ENCODE assay signal across 22 cellular contexts in genomic region chr15:94259121-94259776, GRCh38. TPM values are rescaled to one million over a fixed set of nuclear protein-coding genes. Genes with fewer than 3 reads are reported as not detected.
DNase-seq lines count a peak whose midpoint lies in the region; ATAC-seq, FAIRE-seq and TF ChIP-seq lines count a peak whose summit lies in the region.
"Had no signal": no experiment of that assay in that cellular context is flagged by ENCODE, and none has a peak within 500 bp of the region (broad histone marks: within the 10 kb centered on the region; RNA-seq: fewer than 3 reads in every experiment).

No MANE protein-coding gene starts in this region.

- in situ Hi-C loops in GM23248 (cut with MboI) (no loop called here), GM12878 (cut with MboI) (no loop called here)

- H3K27me3 ChIP-seq in GM23248 (replicated peaks; ENCODE audit: insufficient read depth) (0 out of 2 replicates have a peak, but pooled peaks cover 4% of the 10 kb centered on the region), GM12878 (replicated peaks in 1 of 2; ENCODE audit: control insufficient read depth in 2 of 2, insufficient read depth in 2 of 2, low read length in 1 of 2) (no peaks in the 10 kb centered on the region)
- H3K27me3 ChIP-seq: ascending aorta, tibial nerve had no signal

- TF ChIP-seq CTCF in GM12878 (IDR thresholded peaks at IDR 0.05 in 2 of 3, conservative IDR thresholded peaks at IDR 0.05 in 1 of 3; ENCODE audit: control insufficient read depth in 2 of 3, extremely low read depth in 1 of 3, insufficient read depth in 1 of 3, low read depth in 3 of 3, low read length in 3 of 3), result no peak
- no peak for TF ChIP-seq CTCF in omental fat pad (IDR thresholded peaks at IDR 0.05)
- TF ChIP-seq CTCF in progenitor cell of endocrine pancreas (IDR thresholded peaks at IDR 0.05; ENCODE audit: unreplicated experiment), result no peak

- ATAC-seq in GM12878 (peak; percentile 3; the same call in 2 of the 3 replicates), omental fat pad (ENCODE audit: low FRiP score) (peak; percentile 10)

- no peak overlapping the region for H3K27ac Mint-ChIP-seq in progenitor cell of endocrine pancreas

- H3K9me3 ChIP-seq in GM23248 (ENCODE audit: low read depth) (no peaks in the 10 kb centered on the region), GM12878 (replicated peaks; ENCODE audit: control insufficient read depth, insufficient read depth, low read length) (no peaks in the 10 kb centered on the region)
- H3K9me3 ChIP-seq: ascending aorta, mucosa of descending colon, tibial nerve had no signal

- no peak for TF ChIP-seq POLR2A in GM12878 (IDR thresholded peaks at IDR 0.05; ENCODE audit: low read depth, low read length)

- H3K4me3 Mint-ChIP-seq in progenitor cell of endocrine pancreas (ENCODE audit: low read depth), result no peak overlapping the region

- no peaks in the 10 kb centered on the region for H3K36me3 Mint-ChIP-seq in progenitor cell of endocrine pancreas (ENCODE audit: insufficient read depth)

- H3K9me2 ChIP-seq in GM23248 (ENCODE audit: insufficient read depth), result no peaks in the 10 kb centered on the region

- SMC1A ChIA-PET in GM12878 (lab: Charles Lee; ENCODE audit: uncharacterized antibody, unreplicated experiment), result interaction anchor here (0.7 to 1.5 kb wide), 9 partner anchors 10 to 65 kb away, joined by 3 to 15 read pairs (median 4); no protein-coding TSS in a partner anchor

- H3K36me3 ChIP-seq in GM23248 (ENCODE audit: low read depth), result no peaks in the 10 kb centered on the region
- no peaks in the 10 kb centered on the region for H3K36me3 ChIP-seq in GM12878 (ENCODE audit: control insufficient read depth in 2 of 2, insufficient read depth in 2 of 2, low read length in 1 of 2)
- H3K36me3 ChIP-seq: ascending aorta, tibial nerve had no signal

- H3K27ac ChIP-seq in GM23248 (no peak overlapping the region), GM12878 (ENCODE audit: control insufficient read depth, insufficient read depth) (no peak overlapping the region)
- H3K27ac ChIP-seq: ascending aorta, tibial nerve had no signal

- H3K4me2 ChIP-seq in GM23248 (ENCODE audit: unreplicated experiment), result no peak overlapping the region
- H3K4me2 ChIP-seq in GM12878 (ENCODE audit: control insufficient read depth, insufficient read depth), result no peak overlapping the region

- 91 to 93% methylated on average over 1 of the region's 1 CpG for WGBS in GM23248 (ENCODE audit: low coverage in 1 of 2, low lambda C conversion rate in 2 of 2, missing lambda C conversion rate in 2 of 2), 2 experiments
- 0% methylated on average over 1 of the region's 1 CpG for WGBS in GM12878 (ENCODE audit: insufficient coverage, insufficient replicate concordance, low lambda C conversion rate, missing lambda C conversion rate)

- RAD21 ChIA-PET in GM12878 (lab: Charles Lee; ENCODE audit: unreplicated experiment), result interaction anchor here (0.6 to 1.3 kb wide), 6 partner anchors 10 to 75 kb away, joined by 3 to 6 read pairs (median 3); no protein-coding TSS in a partner anchor

- CTCF ChIA-PET in GM12878 (lab: Yijun Ruan, JAX), result interaction anchor here (0.6 to 1.2 kb wide), 3 partner anchors 21 to 28 kb away, joined by 3 to 4 read pairs (median 3); no protein-coding TSS in a partner anchor

- DNase-seq in GM23248 (peak; percentile 6), NOMO-1 treated with DMSO at 0.1 percent for 48 hours (lab: John Stamatoyannopoulos, UW; ENCODE audit: unreplicated experiment) (peak; percentile 86), GM12878 (ENCODE audit: low read depth, low spot score) (no peak), omental fat pad (ENCODE audit: low spot score) (no peak), GM19238 (ENCODE audit: insufficient read length, low spot score) (no peak), AG08396 (ENCODE audit: low spot score) (no peak), progenitor cell of endocrine pancreas (ENCODE audit: low spot score, unreplicated experiment) (no peak)
- DNase-seq: activated CD4-positive, CD25-positive, alpha-beta regulatory T cell treated with anti-CD3 and anti-CD28 coated beads, Interleukin-2, amount 50 U/mL, for 72 hours; C1 segment of cervical spinal cord; DMS 273 treated with DMSO at 0.1 percent for 48 hours; left colon; mucosa of descending colon; NCI-H1105 treated with DMSO at 0.1 percent for 48 hours; NCI-H2171 treated with DMSO at 0.1 percent for 48 hours; Right ventricle myocardium superior; stimulated activated CD4-positive, alpha-beta T cell treated with anti-CD3 and anti-CD28 coated beads, Interleukin-4, amount 100 ng/mL, for 24 hours; stimulated activated CD8-positive, alpha-beta memory T cell treated with anti-CD3 and anti-CD28 coated beads, Interleukin-4, amount 100 ng/mL, for 48 hours; T-helper 2 cell had no signal

- peaks cover 4% of the 10 kb centered on the region for H3K27me3 Mint-ChIP-seq in progenitor cell of endocrine pancreas

- H3K4me1 Mint-ChIP-seq in progenitor cell of endocrine pancreas (ENCODE audit: low read depth), result no peaks in the 10 kb centered on the region

- no peak for TF ChIP-seq RAD21 in GM12878 (IDR thresholded peaks at IDR 0.05; ENCODE audit: insufficient read depth, low read depth, low read length)

- no peak for TF ChIP-seq EP300 in GM12878 (IDR thresholded peaks at IDR 0.05; ENCODE audit: borderline replicate concordance in 1 of 2, control insufficient read depth in 1 of 2, low read depth in 2 of 2, low read length in 2 of 2)

- H2AFZ ChIP-seq in GM23248, result no peak overlapping the region
- H2AFZ ChIP-seq in GM12878 (ENCODE audit: control insufficient read depth, low read depth, low read length), result no peak overlapping the region

- no TSS peak for BruUV-seq in GM12878 (replicated peaks; lab: Mats Ljungman, UMichigan)

- intact Hi-C loops in GM12878 (cut with micrococcal nuclease; ENCODE audit: unreplicated experiment), result no loop called here

- FAIRE-seq in GM12878 (lab: Jason Lieb, UNC), result no peak
- FAIRE-seq: colon, frontal cortex had no signal

- H3K4me3 ChIP-seq in GM23248, result no peak overlapping the region
- no peak overlapping the region for H3K4me3 ChIP-seq in GM12878
- H3K4me3 ChIP-seq: ascending aorta, mucosa of descending colon, tibial nerve had no signal

- no peak overlapping the region for H3K9ac ChIP-seq in GM23248
- H3K9ac ChIP-seq in GM12878 (ENCODE audit: control insufficient read depth, insufficient read depth, low read length), result no peak overlapping the region

- H3K79me2 ChIP-seq in GM23248 (ENCODE audit: insufficient read depth) (no peaks in the 10 kb centered on the region), GM12878 (ENCODE audit: control insufficient read depth, insufficient read depth, low read length) (no peaks in the 10 kb centered on the region)

- H3K4me1 ChIP-seq in GM23248 (ENCODE audit: insufficient read depth) (peaks cover 13% of the 10 kb centered on the region; the same call in 1 of the 2 replicates), GM12878 (ENCODE audit: control insufficient read depth, insufficient read depth, low read length) (peaks cover 2% of the 10 kb centered on the region; the same call in 1 of the 2 replicates)
- H3K4me1 ChIP-seq: ascending aorta had no signal

- no peaks in the 10 kb centered on the region for H3K9me3 Mint-ChIP-seq in progenitor cell of endocrine pancreas (ENCODE audit: low read depth)

- peaks cover 8% of the 10 kb centered on the region; the same call in 1 of the 2 replicates for H3F3A ChIP-seq in GM23248 (ENCODE audit: insufficient read depth)

- POLR2A ChIA-PET in GM12878 (lab: Charles Lee), result interaction anchor here (0.7 to 1.0 kb wide), 4 partner anchors 18 to 28 kb away, joined by 3 to 6 read pairs (median 4); partner anchors contain the start of gene MCTP2

- no peaks in the 10 kb centered on the region for H4K20me1 ChIP-seq in GM23248 (ENCODE audit: insufficient read depth)
- no peaks in the 10 kb centered on the region for H4K20me1 ChIP-seq in GM12878 (ENCODE audit: control insufficient read depth, insufficient read depth)

TF ChIP-seq in GM12878, 131 proteins besides CTCF, POLR2A, EP300 and RAD21:
- no peak for TF ChIP-seq NFXL1 (IDR thresholded peaks at IDR 0.05; ENCODE audit: borderline replicate concordance)

RNA-seq across cellular contexts. Expression of gene MCTP2, which starts 27.9 kb away (rescaled TPM):
- 0.97 and 1.8 TPM in 2 replicates for total RNA-seq in GM23248 (2014; rRNA removed; shearing (Covaris generic))
- polyA plus RNA-seq in GM23248 (2016; fragmentation: Nextera tagmentation; extraction: Ambion mirVana) (0.67 and 0.70 TPM in 2 replicates), GM12878 (2011; rRNA removed) (39.3 and 48.5 TPM in 2 replicates), GM12878 (2014; fragmentation: Illumina TruSeq; extraction: Trizol) (0.76 and 1.0 TPM in 2 replicates), GM12878 (2014; fragmentation: Nextera tagmentation; extraction: Ambion mirVana) (under 1 TPM; 0.24 to 0.26 TPM), GM12878 (2014; rRNA removed) (0.67 and 1.1 TPM in 2 replicates), GM12878 (2016; fragmentation: Nextera tagmentation; extraction: Ambion mirVana) (under 1 TPM; 0.33 to 0.36 TPM)
- total RNA-seq in GM12878 (2013; cell fraction: nucleolus; rRNA removed), result 85.3 and 89.1 TPM in 2 replicates
- total RNA-seq in GM12878 (2014; rRNA removed) (0.87 and 1.1 TPM in 2 replicates), GM12878 (2014; rRNA removed; fragmentation: Illumina TruSeq; extraction: Trizol) (0.92 and 1.0 TPM in 2 replicates), GM12878 (2021) (1.0 and 1.5 TPM in 2 replicates), omental fat pad (10 to 100 TPM; 24.6 to 78.1 (median 40.3) TPM), progenitor cell of endocrine pancreas (2.6 and 5.4 TPM in 2 replicates)
- polyA plus RNA-seq in GM12878 (2011; ENCODE audit: low read depth), result 0.68 TPM
- polyA plus RNA-seq in GM12878 (2011; cell fraction: cytosol; rRNA removed), result 39.4 and 45.7 TPM in 2 replicates
- polyA plus RNA-seq in GM12878 (2011; cell fraction: nucleus; rRNA removed), result 85.2 and 124 TPM in 2 replicates
- 0.87 and 1.5 TPM in 2 replicates for polyA plus RNA-seq in GM12878 (2012)
- 107 and 119 TPM in 2 replicates for polyA minus RNA-seq in GM12878 (2011; rRNA and poly(A)+ RNA removed)
- 21.6 and 32.2 TPM in 2 replicates for polyA minus RNA-seq in GM12878 (2011; cell fraction: cytosol; rRNA and poly(A)+ RNA removed)
- polyA minus RNA-seq in GM12878 (2011; cell fraction: nucleus; rRNA and poly(A)+ RNA removed), result 87.2 and 98.2 TPM in 2 replicates

Comparison
In these comparisons a context has a peak if more than half of its experiments do, and no peak if none do; other contexts are left out.
1. DNase-seq: peak in GM23248 (single experiment) and NOMO-1 treated with DMSO at 0.1 percent for 48 hours (single experiment); none in GM12878 (single experiment), omental fat pad (single experiment), GM19238 (single experiment), AG08396 (single experiment) and progenitor cell of endocrine pancreas (single experiment).